In the genomic region with DNA sequence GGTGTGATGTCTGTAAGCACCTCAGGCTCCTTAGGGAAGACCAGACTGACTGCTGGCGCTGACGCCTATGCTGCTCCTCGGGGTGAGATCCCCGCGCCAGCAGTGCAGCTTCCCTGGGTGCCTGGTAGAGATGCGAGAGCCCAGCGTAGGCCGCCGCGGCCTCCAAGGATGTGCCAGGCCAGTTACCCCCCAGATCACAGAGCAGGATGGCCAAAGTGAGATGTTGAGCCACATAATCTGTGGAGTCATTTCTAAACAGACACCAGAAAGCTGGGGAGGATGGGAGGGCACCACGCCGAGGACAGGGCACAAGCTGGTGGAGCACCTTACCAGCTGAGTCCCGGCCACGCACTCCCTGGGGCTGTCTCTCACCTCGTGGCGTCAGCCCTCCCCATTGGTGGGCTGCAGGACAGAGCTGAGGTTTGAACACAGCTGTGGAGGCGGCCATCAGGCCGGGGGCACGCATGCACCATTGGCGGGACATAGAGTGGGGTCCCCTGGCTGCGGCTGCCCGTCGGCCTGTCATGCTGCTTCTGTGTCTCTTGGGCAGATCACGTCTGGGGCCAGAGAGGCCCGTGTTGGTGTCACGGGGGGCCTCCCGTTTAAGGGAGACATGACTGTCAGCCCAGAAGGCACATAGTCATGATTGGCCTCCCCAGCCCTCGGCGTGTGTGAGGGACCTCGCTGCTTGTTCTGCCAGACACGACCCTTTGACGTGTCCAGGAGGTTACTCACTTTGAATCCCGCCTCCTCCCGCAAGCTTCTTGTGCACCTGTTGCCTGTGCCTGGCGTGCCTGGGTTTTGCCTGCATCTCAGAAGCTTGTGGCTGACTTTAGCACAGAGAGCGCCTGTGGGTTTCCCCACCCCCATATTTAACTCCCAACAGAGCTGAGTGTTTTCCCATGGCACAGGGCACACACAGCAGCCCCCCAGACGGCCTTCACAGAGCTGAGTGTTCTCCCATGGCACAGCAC, we compare ENCODE assay signal across 1 cellular context.
TF ChIP-seq lines count a peak whose summit lies in the region.

No MANE protein-coding gene starts in this region.

TF ChIP-seq in HepG2, 621 proteins besides CTCF, POLR2A, EP300 and RAD21:
- TF ChIP-seq TARDBP (CRISPR knock-in tag; IDR thresholded peaks at IDR 0.05) (0 out of 2 replicates have a peak, but pooled peaks have one; percentile 5), MBNL3 (CRISPR knock-in tag; conservative IDR thresholded peaks at IDR 0.05) (no peak)
TF ChIP-seq in HepG2: peak in this region for 1.
